Comparison of ENCODE assay signal across 24 cellular contexts in the genomic region with DNA sequence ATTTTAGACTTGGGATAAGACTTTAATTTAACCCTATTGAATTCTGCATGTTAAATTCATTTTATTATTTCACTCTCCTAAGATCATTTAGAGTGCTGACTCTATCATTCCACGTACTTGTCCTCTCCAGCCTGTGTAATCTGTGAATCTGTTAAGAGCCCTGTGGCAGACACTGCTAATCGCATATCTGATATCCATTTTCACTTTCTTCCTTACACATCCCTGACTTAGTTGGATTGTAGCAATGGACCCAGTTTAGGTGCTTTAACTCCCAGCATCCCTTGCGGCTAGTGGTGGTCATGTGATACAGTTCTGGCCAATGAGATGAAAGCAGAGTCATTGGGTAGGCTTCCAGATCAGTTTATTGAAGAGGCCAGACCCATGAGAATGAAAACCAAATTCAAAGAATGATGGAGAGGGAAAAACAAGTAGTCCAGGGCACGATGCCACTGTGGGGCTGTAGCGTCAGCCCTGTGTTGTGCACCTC.
"Had no signal": no experiment of that assay in that cellular context is flagged by ENCODE, and none has a peak within 500 bp of the region (broad histone marks: within the 10 kb centered on the region; RNA-seq: fewer than 3 reads in every experiment).

No MANE protein-coding gene starts in this region.

- H3K9ac ChIP-seq: KMS-11, SK-N-SH had no signal

- DNase-seq: Kasumi-1; MV-4-11; NCI-H1048; NCI-H1105; NCI-H1417; NCI-H1436 treated with DMSO at 0.1 percent for 48 hours; NCI-H1694; NCI-H187 treated with DMSO at 0.1 percent for 48 hours; NCI-H2029 treated with DMSO at 0.1 percent for 48 hours; NCI-H2107; NCI-H2227 treated with DMSO at 0.1 percent for 48 hours; NCI-H446; NCI-H510A; NCI-H524 treated with DMSO at 0.1 percent for 48 hours; NCI-H69; NCI-H774; NK-92 treated with Interleukin-12 subunit alpha and Interleukin-12 subunit beta, amount 100 ng/mL, for 24 hours; PC-3; SHP77; SK-N-SH; SW 1271 had no signal

- H3K4me2 ChIP-seq: KMS-11, SK-N-SH had no signal

- H3K9me3 ChIP-seq: SK-N-SH had no signal

- H3K27ac ChIP-seq: HL-60, KMS-11, RWPE1 had no signal

- H3K9me2 ChIP-seq: SK-N-SH had no signal
